Comparison of ENCODE assay signal across 16 cellular contexts in genomic region chr2:70726947-70727725, GRCh38. TPM values are rescaled to one million over a fixed set of nuclear protein-coding genes. Genes with fewer than 3 reads are reported as not detected.
DNase-seq lines count a peak whose midpoint lies in the region; TF ChIP-seq lines count a peak whose summit lies in the region.
"Had no signal": no experiment of that assay in that cellular context is flagged by ENCODE, and none has a peak within 500 bp of the region (broad histone marks: within the 10 kb centered on the region; RNA-seq: fewer than 3 reads in every experiment).

No MANE protein-coding gene starts in this region.

- peaks cover 7% of the 10 kb centered on the region; the same call in 1 of the 2 replicates for H3F3A ChIP-seq in GM23248 (ENCODE audit: insufficient read depth)
- H3F3A ChIP-seq in smooth muscle cell (ENCODE audit: low read depth), result no peaks in the 10 kb centered on the region

- peak; percentile 88 for DNase-seq in GM23248
- peak; percentile 94 for DNase-seq in NCI-H226
- DNase-seq in epithelial cell of esophagus (ENCODE audit: low read depth), result peak; percentile 89
- no peak for DNase-seq in smooth muscle cell (lab: John Stamatoyannopoulos, UW; ENCODE audit: unreplicated experiment)
- DNase-seq in NCI-H2081 (lab: John Stamatoyannopoulos, UW), result no peak
- no peak for DNase-seq in NCI-H187 treated with DMSO at 0.1 percent for 48 hours (lab: John Stamatoyannopoulos, UW)
- DNase-seq in NK-92 treated with Interleukin-12 subunit alpha and Interleukin-12 subunit beta, amount 100 ng/mL, for 24 hours (lab: John Stamatoyannopoulos, UW), result no peak
- DNase-seq: activated B cell treated with CpG ODN at 0.5 μM for 24 hours; activated gamma-delta T cell; body of pancreas; CD8-positive, alpha-beta memory T cell; effector memory CD4-positive, alpha-beta T cell; kidney glomerular epithelial cell; NCI-H1092 treated with DMSO at 0.1 percent for 48 hours; transverse colon had no signal

- H3K4me2 ChIP-seq in GM23248 (ENCODE audit: unreplicated experiment) (no peak overlapping the region), smooth muscle cell (no peak overlapping the region)

- 49 to 52% methylated on average over 11 of the region's 11 CpGs for WGBS in GM23248 (ENCODE audit: low coverage in 1 of 2, low lambda C conversion rate in 2 of 2, missing lambda C conversion rate in 2 of 2), 2 experiments
- 68% methylated on average over 11 of the region's 11 CpGs for WGBS in smooth muscle cell (ENCODE audit: low lambda C conversion rate)

- in situ Hi-C loops in GM23248 (cut with MboI), result no loop called here

- H3K79me2 ChIP-seq in GM23248 (ENCODE audit: insufficient read depth), result no peaks in the 10 kb centered on the region
- H3K79me2 ChIP-seq in smooth muscle cell (ENCODE audit: low read depth), result no peaks in the 10 kb centered on the region

- peaks cover 2% of the 10 kb centered on the region; the same call in 1 of the 2 replicates for H3K9me2 ChIP-seq in GM23248 (ENCODE audit: insufficient read depth)

- TF ChIP-seq CTCF in epithelial cell of esophagus (IDR thresholded peaks at IDR 0.05; ENCODE audit: insufficient read depth, low read depth, low read length, missing control alignments) (no peak), smooth muscle cell (IDR thresholded peaks at IDR 0.05; ENCODE audit: borderline replicate concordance, insufficient read depth, poor library complexity, severe bottlenecking) (no peak)

- H3K4me1 ChIP-seq in GM23248 (ENCODE audit: insufficient read depth), result no peaks in the 10 kb centered on the region
- peaks cover 5% of the 10 kb centered on the region for H3K4me1 ChIP-seq in smooth muscle cell (ENCODE audit: low read depth)
- H3K4me1 ChIP-seq: body of pancreas, prostate gland, transverse colon had no signal

- no peak overlapping the region for H2AFZ ChIP-seq in GM23248
- H2AFZ ChIP-seq in smooth muscle cell (ENCODE audit: low read depth), result no peak overlapping the region

- H3K9me3 ChIP-seq in GM23248 (ENCODE audit: low read depth) (no peaks in the 10 kb centered on the region), smooth muscle cell (replicated peaks; ENCODE audit: low read depth) (no peaks in the 10 kb centered on the region)
- H3K9me3 ChIP-seq: body of pancreas, prostate gland, transverse colon had no signal

- no peak overlapping the region for H3K9ac ChIP-seq in GM23248
- no peak overlapping the region for H3K9ac ChIP-seq in smooth muscle cell (ENCODE audit: low read depth)

- H3K4me3 ChIP-seq in GM23248 (no peak overlapping the region), epithelial cell of esophagus (ENCODE audit: low read length) (no peak overlapping the region), smooth muscle cell (no peak overlapping the region)
- H3K4me3 ChIP-seq: body of pancreas, prostate gland, transverse colon had no signal

- H3K36me3 ChIP-seq in GM23248 (ENCODE audit: low read depth), result no peaks in the 10 kb centered on the region
- H3K36me3 ChIP-seq in smooth muscle cell (ENCODE audit: low read depth), result no peaks in the 10 kb centered on the region
- H3K36me3 ChIP-seq: prostate gland, transverse colon had no signal

- H4K20me1 ChIP-seq in GM23248 (ENCODE audit: insufficient read depth) (no peaks in the 10 kb centered on the region), smooth muscle cell (ENCODE audit: low read depth) (no peaks in the 10 kb centered on the region)

- peaks cover 8% of the 10 kb centered on the region; the same call in 1 of the 2 replicates for H3K27me3 ChIP-seq in GM23248 (replicated peaks; ENCODE audit: insufficient read depth)
- no peaks in the 10 kb centered on the region for H3K27me3 ChIP-seq in smooth muscle cell (ENCODE audit: low read depth)
- H3K27me3 ChIP-seq: body of pancreas, transverse colon had no signal

- H3K27ac ChIP-seq in GM23248 (peak overlapping the region; percentile 32; the same call in 1 of the 2 replicates), smooth muscle cell (ENCODE audit: low read depth) (peak overlapping the region; percentile 12)
- H3K27ac ChIP-seq: body of pancreas, prostate gland, transverse colon had no signal

RNA-seq across cellular contexts. Expression of gene ADD2, which starts 40.9 kb away (rescaled TPM):
- under 0.01 TPM in 1 of 2 replicates, not detected in the other for total RNA-seq in GM23248 (2014; rRNA removed; shearing (Covaris generic))
- not detected in 2 replicates for polyA plus RNA-seq in GM23248 (2016; fragmentation: Nextera tagmentation; extraction: Ambion mirVana)
- 3.0 and 7.1 TPM in 2 replicates for total RNA-seq in smooth muscle cell
- 1.9 and 4.3 TPM in 2 replicates for polyA plus RNA-seq in smooth muscle cell

Comparison
In these comparisons a context has a peak if more than half of its experiments do, and no peak if none do; other contexts are left out.
1. DNase-seq: peak in GM23248 (single experiment), NCI-H226 (single experiment) and epithelial cell of esophagus (single experiment); none in smooth muscle cell (single experiment), NCI-H2081 (0 of 2), NCI-H187 treated with DMSO at 0.1 percent for 48 hours (single experiment) and NK-92 treated with Interleukin-12 subunit alpha and Interleukin-12 subunit beta, amount 100 ng/mL, for 24 hours (single experiment).